ENCODE assay signal across 12 cellular contexts in the genomic region with DNA sequence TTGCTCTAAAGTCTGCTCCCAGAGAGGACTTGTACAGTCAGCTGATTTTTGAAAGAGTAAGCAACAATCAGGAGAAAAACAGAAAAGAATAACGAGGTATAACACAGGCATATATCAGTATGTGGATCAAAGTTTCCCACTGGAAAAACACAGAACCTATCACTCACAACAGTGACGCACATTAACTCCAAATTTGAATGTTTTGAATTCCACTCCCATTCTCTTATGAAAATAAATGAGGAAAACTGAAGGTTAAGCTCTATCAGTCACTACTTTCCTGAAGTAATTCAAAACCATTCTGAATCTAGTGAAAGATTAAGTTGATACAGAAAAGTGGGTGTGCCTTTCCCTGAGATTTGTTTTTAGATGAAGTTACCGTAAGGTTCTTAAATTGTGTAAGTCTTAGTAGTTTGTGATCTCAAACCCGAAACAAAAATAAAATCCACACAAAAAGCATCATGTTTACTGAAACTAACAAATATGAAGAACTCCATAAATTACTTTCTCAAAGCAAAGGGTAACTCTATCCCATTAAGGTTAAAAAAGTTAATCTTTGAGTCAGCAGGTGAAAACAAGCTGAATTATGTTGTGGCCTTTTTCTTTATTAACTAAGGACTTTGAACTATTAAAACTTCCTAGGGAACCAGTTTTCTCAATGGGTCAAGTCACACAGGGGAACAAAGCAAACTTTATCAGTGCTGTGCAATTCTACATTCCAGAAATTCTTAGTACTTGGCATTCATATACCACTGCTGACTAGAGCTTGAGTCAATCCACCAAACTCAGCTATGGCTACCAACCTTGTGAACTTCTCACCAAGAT.
DNase-seq lines count a peak whose midpoint lies in the region; ATAC-seq and TF ChIP-seq lines count a peak whose summit lies in the region.
"Had no signal": no experiment of that assay in that cellular context is flagged by ENCODE, and none has a peak within 500 bp of the region (broad histone marks: within the 10 kb centered on the region; RNA-seq: fewer than 3 reads in every experiment).

No MANE protein-coding gene starts in this region.

- TF ChIP-seq CTCF in esophagus squamous epithelium (IDR thresholded peaks at IDR 0.05) (no peak), OCI-LY7 (conservative IDR thresholded peaks at IDR 0.05; ENCODE audit: low read length) (no peak)

- H3K9me3 ChIP-seq in esophagus squamous epithelium, result no peaks in the 10 kb centered on the region
- no peaks in the 10 kb centered on the region for H3K9me3 ChIP-seq in OCI-LY7 (ENCODE audit: low read length)

- H4K20me1 ChIP-seq in OCI-LY7 (ENCODE audit: insufficient read depth, low read length), result no peaks in the 10 kb centered on the region

- no peak for TF ChIP-seq POLR2A in esophagus squamous epithelium (IDR thresholded peaks at IDR 0.05)

- H3K27me3 ChIP-seq in esophagus squamous epithelium, result no peaks in the 10 kb centered on the region

- BruUV-seq in OCI-LY7 (replicated peaks; lab: Mats Ljungman, UMichigan), result no TSS peak

- POLR2A ChIA-PET in OCI-LY7 (lab: Charles Lee), result interaction anchor here (0.5 to 1.3 kb wide), 4 partner anchors 8 to 25 kb away, joined by 3 to 4 read pairs (median 4); no protein-coding TSS in a partner anchor

- peak overlapping the region in 3 of 4 donors; percentile 22 to 35 (median 28) for H3K27ac ChIP-seq in esophagus squamous epithelium
- H3K27ac ChIP-seq in OCI-LY7 (ENCODE audit: low read depth, low read length, poor library complexity, severe bottlenecking), result no peak overlapping the region

- H3K79me2 ChIP-seq in OCI-LY7 (ENCODE audit: insufficient read depth, low read depth, low read length), result no peaks in the 10 kb centered on the region

- no peaks in the 10 kb centered on the region for H3K9me2 ChIP-seq in OCI-LY7 (ENCODE audit: insufficient read depth, low read length)

- no peak overlapping the region for H2AFZ ChIP-seq in OCI-LY7 (ENCODE audit: low read length)

- intact Hi-C loops in esophagus squamous epithelium (cut with DNase I), result no loop called here
- intact Hi-C loops in OCI-LY7 (cut with micrococcal nuclease; ENCODE audit: unreplicated experiment), result no loop called here

- no peak overlapping the region for H3K4me2 ChIP-seq in OCI-LY7 (ENCODE audit: low read length)

- no peak overlapping the region for H3K4me3 ChIP-seq in esophagus squamous epithelium
- no peak overlapping the region for H3K4me3 ChIP-seq in OCI-LY7 (ENCODE audit: low read depth, low read length, poor library complexity, severe bottlenecking)

- DNase-seq in AG08395 (ENCODE audit: low spot score), result peak; percentile 62
- peak; percentile 86 for DNase-seq in RPMI7951 (ENCODE audit: low read depth)
- DNase-seq in esophagus squamous epithelium (lab: John Stamatoyannopoulos, UW), result no peak
- DNase-seq in myocyte (ENCODE audit: low read depth), result peak; percentile 48
- no peak for DNase-seq in OCI-LY7 (ENCODE audit: low spot score)
- no peak for DNase-seq in NCI-H2171 treated with DMSO at 0.1 percent for 48 hours (lab: John Stamatoyannopoulos, UW)
- DNase-seq: activated CD4-positive, alpha-beta T cell treated with anti-CD3 and anti-CD28 coated beads, Interleukin-2, amount 50 U/mL, for 4 hours; CD4-positive, CD25-positive, alpha-beta regulatory T cell; hypothalamus; Kasumi-1 had no signal

- CTCF ChIA-PET in OCI-LY7 (lab: Charles Lee; ENCODE audit: unreplicated experiment), result no interaction called here

- ATAC-seq in GM19463 (IDR thresholded peaks at IDR 0.05; ENCODE audit: unreplicated experiment) (no peak), GM19324 (IDR thresholded peaks at IDR 0.05; ENCODE audit: low FRiP score, unreplicated experiment) (no peak)

- H3K36me3 ChIP-seq in esophagus squamous epithelium, result no peaks in the 10 kb centered on the region
- no peaks in the 10 kb centered on the region for H3K36me3 ChIP-seq in OCI-LY7 (ENCODE audit: insufficient read depth, low read length)

- WGBS in esophagus squamous epithelium, 2 donors, result 63 to 64% methylated on average over 4 of the region's 4 CpGs

- H3K4me1 ChIP-seq in esophagus squamous epithelium (peaks cover 0 to 9% (median 3%) of the 10 kb centered on the region in 3 donors), OCI-LY7 (ENCODE audit: insufficient read depth, low read length, poor library complexity, severe bottlenecking) (peaks cover 16% of the 10 kb centered on the region)

Comparison
In these comparisons a context has a peak if more than half of its experiments do, and no peak if none do; other contexts are left out.
1. DNase-seq: peak in AG08395 (single experiment), RPMI7951 (single experiment) and myocyte (single experiment); none in esophagus squamous epithelium (single experiment), OCI-LY7 (single experiment) and NCI-H2171 treated with DMSO at 0.1 percent for 48 hours (single experiment).